In the genomic region with DNA sequence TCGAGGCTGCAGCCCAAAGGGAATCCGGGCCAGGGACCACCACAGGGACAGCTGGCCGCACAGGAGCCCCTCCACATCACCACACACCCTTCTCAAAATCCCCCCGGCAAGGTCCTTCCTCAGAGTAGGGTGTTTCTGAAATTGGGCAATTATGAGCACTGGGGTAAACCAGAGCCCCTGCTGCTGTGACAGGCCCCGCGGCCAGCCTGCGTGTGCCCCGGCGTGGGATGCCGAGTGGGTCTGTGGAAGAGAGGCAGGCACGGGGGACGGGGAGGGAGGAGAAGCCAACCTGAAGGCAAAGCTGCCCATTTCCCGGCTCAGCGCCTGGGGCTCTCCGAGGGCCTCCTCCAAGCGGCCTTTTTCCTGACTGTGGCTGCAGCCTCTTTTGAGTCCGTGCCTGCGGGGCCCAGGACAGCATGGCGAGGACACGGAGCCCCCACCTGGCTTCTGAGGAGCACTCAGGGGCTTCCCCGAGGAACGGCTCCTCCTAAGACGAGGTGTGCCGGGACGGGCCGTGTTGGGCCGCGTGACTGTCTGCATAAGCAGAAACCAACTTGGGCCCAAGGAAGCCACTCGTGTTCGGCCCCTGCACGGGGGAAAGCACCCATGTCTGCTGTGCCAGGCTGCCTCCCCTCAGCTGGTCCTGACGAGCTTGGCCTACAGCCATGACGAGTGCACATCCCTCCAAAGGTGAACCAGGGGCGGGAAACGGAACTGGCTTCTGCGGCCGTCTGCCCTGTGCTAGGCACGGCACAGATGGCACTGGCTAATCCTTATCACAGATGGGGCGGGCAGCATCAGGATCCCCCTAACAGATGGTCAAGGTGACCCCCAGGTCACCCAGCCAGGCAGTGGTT, we compare ENCODE assay signal across 24 cellular contexts. TPM values are rescaled to one million over a fixed set of nuclear protein-coding genes. Genes with fewer than 3 reads are reported as not detected.
DNase-seq lines count a peak whose midpoint lies in the region; ATAC-seq and TF ChIP-seq lines count a peak whose summit lies in the region.
"Had no signal": no experiment of that assay in that cellular context is flagged by ENCODE, and none has a peak within 500 bp of the region (broad histone marks: within the 10 kb centered on the region; RNA-seq: fewer than 3 reads in every experiment).

No MANE protein-coding gene starts in this region.

- POLR2A ChIA-PET in naive thymus-derived CD8-positive, alpha-beta T cell (lab: Charles Lee) = no interaction called here

- no peaks in the 10 kb centered on the region for H3K4me1 Mint-ChIP-seq in natural killer cell
- peaks cover 0 to 2% (median 0%) of the 10 kb centered on the region in 4 donors for H3K4me1 Mint-ChIP-seq in naive thymus-derived CD8-positive, alpha-beta T cell
- H3K4me1 Mint-ChIP-seq: CD8-positive, alpha-beta memory T cell had no signal

- H3K36me3 Mint-ChIP-seq in natural killer cell = no peaks in the 10 kb centered on the region
- H3K36me3 Mint-ChIP-seq in naive thymus-derived CD8-positive, alpha-beta T cell = no peaks in the 10 kb centered on the region
- H3K36me3 Mint-ChIP-seq: CD8-positive, alpha-beta memory T cell had no signal

- DNase-seq in DMS 273 (lab: John Stamatoyannopoulos, UW; ENCODE audit: unreplicated experiment) = peak; percentile 39
- no peak for DNase-seq in DMS 273 treated with DMSO at 0.1 percent for 48 hours (lab: John Stamatoyannopoulos, UW)
- peak; percentile 43 for DNase-seq in RPMI8226
- peak; percentile 54 for DNase-seq in islet precursor cell
- DNase-seq in GM19240 (ENCODE audit: insufficient read length, low spot score) = no peak
- no peak for DNase-seq in natural killer cell
- DNase-seq in naive thymus-derived CD8-positive, alpha-beta T cell = no peak
- DNase-seq: Calu3; CD8-positive, alpha-beta memory T cell; EL; GF-D8; H7; KBM-7; MM.1S; NCI-H1092; NCI-H1436 treated with DMSO at 0.1 percent for 48 hours; NCI-H2029; NCI-H2171; NCI-H526 treated with DMSO at 0.1 percent for 48 hours; NK-92 treated with Interleukin-12 subunit alpha and Interleukin-12 subunit beta, amount 100 ng/mL, for 24 hours; SW 1271; T-helper 17 cell had no signal

- no peaks in the 10 kb centered on the region for H3K9me3 Mint-ChIP-seq in natural killer cell
- no peaks in the 10 kb centered on the region for H3K9me3 Mint-ChIP-seq in naive thymus-derived CD8-positive, alpha-beta T cell
- H3K9me3 Mint-ChIP-seq: CD8-positive, alpha-beta memory T cell had no signal

- no peak for TF ChIP-seq CTCF in natural killer cell (IDR thresholded peaks at IDR 0.05)

- no peak for ATAC-seq in natural killer cell
- ATAC-seq in HG03108 (IDR thresholded peaks at IDR 0.05; ENCODE audit: unreplicated experiment) = no peak
- ATAC-seq in naive thymus-derived CD8-positive, alpha-beta T cell = no peak
- ATAC-seq: Panc1, T-helper 17 cell had no signal

- H3K27ac Mint-ChIP-seq in natural killer cell = no peak overlapping the region
- H3K27ac Mint-ChIP-seq in naive thymus-derived CD8-positive, alpha-beta T cell = no peak overlapping the region
- H3K27ac Mint-ChIP-seq: CD8-positive, alpha-beta memory T cell; T-helper 17 cell had no signal

- peaks cover 0 to 3% of the 10 kb centered on the region in 2 donors for H3K27me3 Mint-ChIP-seq in natural killer cell (ENCODE audit: low read depth in 2 of 2)
- H3K27me3 Mint-ChIP-seq in naive thymus-derived CD8-positive, alpha-beta T cell = peaks cover 1 to 15% (median 3%) of the 10 kb centered on the region in 5 donors

- intact Hi-C loops in natural killer cell (cut with micrococcal nuclease) = no loop called here

- H3K4me3 Mint-ChIP-seq in natural killer cell = no peak overlapping the region
- H3K4me3 Mint-ChIP-seq in naive thymus-derived CD8-positive, alpha-beta T cell = no peak overlapping the region
- H3K4me3 Mint-ChIP-seq: CD8-positive, alpha-beta memory T cell; T-helper 17 cell had no signal

RNA-seq across cellular contexts. Expression of a gene that starts 25.2 kb away (rescaled TPM):
- total RNA-seq in natural killer cell = 10 to 100 TPM; 24.3 to 32.2 (median 31.9) TPM
- 10 to 100 TPM; 26.2 to 26.3 TPM for total RNA-seq in naive thymus-derived CD8-positive, alpha-beta T cell
- polyA plus RNA-seq in naive thymus-derived CD8-positive, alpha-beta T cell = 10 to 100 TPM; 23.7 to 27.2 (median 23.9) TPM

RNA-seq across cellular contexts. Expression of a gene that starts 25.3 kb away (rescaled TPM):
- total RNA-seq in natural killer cell = 10 to 100 TPM; 62.5 to 67.1 (median 63.5) TPM
- 10 to 100 TPM; 79.9 to 89.7 TPM for total RNA-seq in naive thymus-derived CD8-positive, alpha-beta T cell
- 10 to 100 TPM; 96.2 to 97.4 (median 97.2) TPM for polyA plus RNA-seq in naive thymus-derived CD8-positive, alpha-beta T cell

RNA-seq across cellular contexts. Expression of a gene that starts 55.3 kb away (rescaled TPM):
- total RNA-seq in natural killer cell = 10 to 100 TPM; 13.7 to 17.1 (median 13.7) TPM
- 10 to 100 TPM; 37.8 to 41.0 TPM for total RNA-seq in naive thymus-derived CD8-positive, alpha-beta T cell
- 10 to 100 TPM; 16.6 to 35.1 (median 21.2) TPM for polyA plus RNA-seq in naive thymus-derived CD8-positive, alpha-beta T cell

Comparison
In these comparisons a context has a peak if more than half of its experiments do, and no peak if none do; other contexts are left out.
1. DNase-seq: peak in DMS 273 (single experiment), RPMI8226 (single experiment) and islet precursor cell (single experiment); none in DMS 273 treated with DMSO at 0.1 percent for 48 hours (single experiment), GM19240 (single experiment), natural killer cell (single experiment) and naive thymus-derived CD8-positive, alpha-beta T cell (0 of 10).